Comparison of ENCODE assay signal across 15 cellular contexts in the genomic region with DNA sequence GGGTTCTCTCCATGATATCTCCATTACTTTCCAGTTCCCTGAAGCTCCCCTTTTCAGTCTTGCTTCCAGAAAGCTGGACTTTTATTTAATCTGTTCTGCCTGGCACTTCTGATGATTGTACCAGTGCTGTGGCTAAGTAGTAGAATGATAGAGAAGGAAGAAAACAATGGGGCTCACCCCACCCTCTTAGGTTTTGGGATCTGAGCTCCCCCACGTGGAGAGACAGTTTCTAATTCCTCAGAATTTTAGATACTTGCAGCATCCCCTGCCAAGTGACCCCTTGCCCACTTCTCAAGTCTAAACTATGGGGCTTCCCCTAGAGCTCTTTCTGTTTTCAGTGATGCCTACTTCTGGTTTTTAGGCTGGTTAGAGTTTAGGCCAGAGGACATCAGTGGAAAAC.
DNase-seq lines count a peak whose midpoint lies in the region; ATAC-seq and TF ChIP-seq lines count a peak whose summit lies in the region.
"Had no signal": no experiment of that assay in that cellular context is flagged by ENCODE, and none has a peak within 500 bp of the region (broad histone marks: within the 10 kb centered on the region; RNA-seq: fewer than 3 reads in every experiment).

No MANE protein-coding gene starts in this region.

- H3K27ac ChIP-seq in breast epithelium (no peak overlapping the region), RWPE2 (ENCODE audit: poor library complexity, severe bottlenecking) (no peak overlapping the region)

- H3K27me3 ChIP-seq in breast epithelium, result no peaks in the 10 kb centered on the region
- no peaks in the 10 kb centered on the region for H3K27me3 ChIP-seq in RWPE2 (ENCODE audit: insufficient read depth, poor library complexity, severe bottlenecking)

- H3K4me3 ChIP-seq in breast epithelium, result no peak overlapping the region
- no peak overlapping the region for H3K4me3 ChIP-seq in RWPE2 (ENCODE audit: severe bottlenecking)
- H3K4me3 ChIP-seq in fibroblast of villous mesenchyme (ENCODE audit: low read depth, low read length), result no peak overlapping the region

- CTCF ChIA-PET in MCF 10A (lab: Yijun Ruan, JAX), result interaction anchor here (0.6 to 4.7 kb wide), 12 partner anchors 30 to 634 kb away, joined by 3 to 46 read pairs (median 4); no protein-coding TSS in a partner anchor

- H3K4me1 Mint-ChIP-seq in MCF 10A (ENCODE audit: insufficient read depth, unreplicated experiment), result no peaks in the 10 kb centered on the region

- no peak overlapping the region for H3K4me3 Mint-ChIP-seq in MCF 10A (ENCODE audit: unreplicated experiment)

- H3K36me3 Mint-ChIP-seq in MCF 10A (ENCODE audit: insufficient read depth, unreplicated experiment), result no peaks in the 10 kb centered on the region

- H3K27me3 Mint-ChIP-seq in MCF 10A (ENCODE audit: insufficient read depth, unreplicated experiment), result peaks cover 3% of the 10 kb centered on the region

- BruUV-seq in MCF 10A (replicated peaks; lab: Mats Ljungman, UMichigan), result no TSS peak

- intact Hi-C loops in MCF 10A (cut with micrococcal nuclease), result loop anchor here (2.0 to 10.0 kb wide), 2 partner anchors 155 to 579 kb away; no protein-coding TSS in a partner anchor
- intact Hi-C loops in breast epithelium (cut with DNase I; ENCODE audit: low total_unique reads), result no loop called here

- POLR2A ChIA-PET in MCF 10A (lab: Yijun Ruan, JAX), result no interaction called here

- H3K27ac Mint-ChIP-seq in MCF 10A (ENCODE audit: low read depth, unreplicated experiment), result no peak overlapping the region

- no peak for TF ChIP-seq CTCF in MCF 10A (IDR thresholded peaks at IDR 0.05; ENCODE audit: unreplicated experiment)
- TF ChIP-seq CTCF in breast epithelium (IDR thresholded peaks at IDR 0.05), result no peak
- peak; percentile 49 for TF ChIP-seq CTCF in RWPE2 (IDR thresholded peaks at IDR 0.05; ENCODE audit: poor library complexity, severe bottlenecking)
- peak; percentile 24 for TF ChIP-seq CTCF in fibroblast of villous mesenchyme (IDR thresholded peaks at IDR 0.05; ENCODE audit: insufficient read depth, low read depth, low read length)

- DNase-seq in MCF 10A (ENCODE audit: unreplicated experiment), result peak; percentile 34
- DNase-seq in breast epithelium (ENCODE audit: low spot score in 2 of 2), result no peak
- no peak for DNase-seq in RWPE2 (ENCODE audit: low spot score)
- DNase-seq in fibroblast of villous mesenchyme (ENCODE audit: low read depth), result no peak
- DNase-seq in NCI-H128 (lab: John Stamatoyannopoulos, UW; ENCODE audit: unreplicated experiment), result no peak
- no peak for DNase-seq in stimulated activated CD4-positive, alpha-beta T cell treated with anti-CD3 and anti-CD28 coated beads, Interleukin-12 subunit alpha, Interleukin-12 subunit beta, amount 100 ng/mL, for 4 hours
- DNase-seq: activated CD8-positive, alpha-beta memory T cell treated with anti-CD3 and anti-CD28 coated beads, Interleukin-2, amount 50 U/mL, for 4 hours; activated naive CD4-positive, alpha-beta T cell treated with anti-CD3 and anti-CD28 coated beads, Interleukin-2, amount 50 U/mL, for 16 hours; cerebellar nuclear complex; mesenchymal stem cell; MV-4-11; stimulated activated naive CD8-positive, alpha-beta T cell treated with anti-CD3 and anti-CD28 coated beads, Interleukin-15, Interleukin-2, amounts not matched to agents 100 U/mL and 50 U/mL, for 24 hours had no signal

- TF ChIP-seq POLR2A in breast epithelium (IDR thresholded peaks at IDR 0.05), result no peak

- no peaks in the 10 kb centered on the region for H3K9me3 Mint-ChIP-seq in MCF 10A (ENCODE audit: unreplicated experiment)

- ATAC-seq in RWPE2 (ENCODE audit: low read depth) (peak; percentile 46; the same call in 1 of the 3 replicates), HG02885 (IDR thresholded peaks at IDR 0.05; ENCODE audit: poor library complexity, unreplicated experiment) (no peak), GM21786 (IDR thresholded peaks at IDR 0.05; ENCODE audit: unreplicated experiment) (no peak)
- ATAC-seq: SK-N-SH treated with all-trans-retinoic acid at 6 μM for 48 hours; stimulated activated naive CD8-positive, alpha-beta T cell treated with anti-CD3 and anti-CD28 coated beads, Interleukin-15, Interleukin-2, amounts not matched to agents 100 U/mL and 50 U/mL, for 24 hours had no signal

- no peaks in the 10 kb centered on the region for H3K4me1 ChIP-seq in breast epithelium
- no peaks in the 10 kb centered on the region for H3K4me1 ChIP-seq in RWPE2 (ENCODE audit: insufficient read depth, poor library complexity, severe bottlenecking)

- H3K36me3 ChIP-seq in breast epithelium (no peaks in the 10 kb centered on the region), RWPE2 (ENCODE audit: low read depth) (no peaks in the 10 kb centered on the region)

- H3K9me3 ChIP-seq in breast epithelium (no peaks in the 10 kb centered on the region), RWPE2 (ENCODE audit: severe bottlenecking) (no peaks in the 10 kb centered on the region)

Comparison
In these comparisons a context has a peak if more than half of its experiments do, and no peak if none do; other contexts are left out.
1. CTCF ChIP-seq: peak in RWPE2 (single experiment) and fibroblast of villous mesenchyme (single experiment); none in MCF 10A (single experiment) and breast epithelium (0 of 3).